Comparison of ENCODE assay signal across 8 cellular contexts in genomic region chr22:36180038-36180880, GRCh38. TPM values are rescaled to one million over a fixed set of nuclear protein-coding genes. Genes with fewer than 3 reads are reported as not detected.
DNase-seq lines count a peak whose midpoint lies in the region; ATAC-seq and TF ChIP-seq lines count a peak whose summit lies in the region.

No MANE protein-coding gene starts in this region.

- intact Hi-C loops in MCF 10A (cut with micrococcal nuclease) = loop anchor here (1.0 kb wide), 1 partner anchor 35 kb away; no protein-coding TSS in a partner anchor

- H3K27ac Mint-ChIP-seq in MCF 10A (ENCODE audit: low read depth, unreplicated experiment) = no peak overlapping the region

- no peaks in the 10 kb centered on the region for H3K9me3 ChIP-seq in MG63
- no peaks in the 10 kb centered on the region for H3K9me3 ChIP-seq in WERI-Rb-1 (ENCODE audit: severe bottlenecking)

- peak; percentile 95 for TF ChIP-seq CTCF in GM06990 (IDR thresholded peaks at IDR 0.05; ENCODE audit: insufficient read depth, low read length, poor library complexity, severe bottlenecking)
- TF ChIP-seq CTCF in WERI-Rb-1 (IDR thresholded peaks at IDR 0.05; ENCODE audit: low read depth, low read length) = peak; percentile 90
- peak; percentile 73 for TF ChIP-seq CTCF in MCF 10A (IDR thresholded peaks at IDR 0.05; ENCODE audit: unreplicated experiment)

- H3K4me3 ChIP-seq in GM06990 (replicated peaks; ENCODE audit: low read depth, low read length) (no peak overlapping the region), MG63 (no peak overlapping the region), WERI-Rb-1 (ENCODE audit: low read depth, low read length) (no peak overlapping the region)

- DNase-seq in GM06990 (ENCODE audit: extremely low read depth, insufficient read length) = no peak
- peak; percentile 59 for DNase-seq in MG63
- peak; percentile 84 for DNase-seq in WERI-Rb-1
- peak; percentile 72 for DNase-seq in MCF 10A (ENCODE audit: unreplicated experiment)
- peak; percentile 63 for DNase-seq in inferior parietal cortex (ENCODE audit: extremely low spot score)
- peak; percentile 91 for DNase-seq in stimulated activated CD4-positive, alpha-beta T cell treated with anti-CD3 and anti-CD28 coated beads, Interleukin-15, amount 100 ng/mL, for 24 hours
- no peak for DNase-seq in DMS79 treated with DMSO at 0.1 percent for 48 hours (lab: John Stamatoyannopoulos, UW)

- H3K4me1 Mint-ChIP-seq in MCF 10A (ENCODE audit: insufficient read depth, unreplicated experiment) = no peaks in the 10 kb centered on the region

- H3K27ac ChIP-seq in WERI-Rb-1 = no peak overlapping the region

- peaks cover 7% of the 10 kb centered on the region for H3K27me3 Mint-ChIP-seq in MCF 10A (ENCODE audit: insufficient read depth, unreplicated experiment)

- no TSS peak for BruUV-seq in MCF 10A (replicated peaks; lab: Mats Ljungman, UMichigan)

- no peak for ATAC-seq in HG02885 (IDR thresholded peaks at IDR 0.05; ENCODE audit: poor library complexity, unreplicated experiment)

- CTCF ChIA-PET in MCF 10A (lab: Yijun Ruan, JAX) = interaction anchor here (0.6 to 2.4 kb wide), 10 partner anchors 11 to 818 kb away, joined by 3 to 9 read pairs (median 5); partner anchors contain the start of gene APOL3

- POLR2A ChIA-PET in MCF 10A (lab: Yijun Ruan, JAX) = no interaction called here

- H3K27me3 ChIP-seq in GM06990 (replicated peaks; ENCODE audit: control insufficient read depth, insufficient read depth, low read length) (no peaks in the 10 kb centered on the region; the same call in none of the 2 replicates), MG63 (no peaks in the 10 kb centered on the region), WERI-Rb-1 (ENCODE audit: insufficient read depth, low read depth, severe bottlenecking) (no peaks in the 10 kb centered on the region)

- no peak overlapping the region for H3K4me3 Mint-ChIP-seq in MCF 10A (ENCODE audit: unreplicated experiment)

- H3K36me3 Mint-ChIP-seq in MCF 10A (ENCODE audit: insufficient read depth, unreplicated experiment) = no peaks in the 10 kb centered on the region

- no peaks in the 10 kb centered on the region for H3K9me3 Mint-ChIP-seq in MCF 10A (ENCODE audit: unreplicated experiment)

- H3K36me3 ChIP-seq in GM06990 (ENCODE audit: control insufficient read depth, insufficient read depth, low read length) (no peaks in the 10 kb centered on the region), MG63 (no peaks in the 10 kb centered on the region), WERI-Rb-1 (no peaks in the 10 kb centered on the region)

RNA-seq across cellular contexts. Expression of gene APOL3, which starts 19.7 kb away (rescaled TPM):
- 11.8 and 17.6 TPM in 2 replicates for total RNA-seq in MG63 (2014; rRNA removed; shearing (Covaris generic); ENCODE audit: low replicate concordance)
- total RNA-seq in MCF 10A (2022) = 0.44 and 1.8 TPM in 2 replicates

RNA-seq across cellular contexts. Expression of gene APOL4, which starts 21.4 kb away (rescaled TPM):
- not detected in 2 replicates for total RNA-seq in MG63 (2014; rRNA removed; shearing (Covaris generic); ENCODE audit: low replicate concordance)
- not detected in 2 replicates for total RNA-seq in MCF 10A (2022)

RNA-seq across cellular contexts. Expression of gene APOL2, which starts 59.1 kb away (rescaled TPM):
- total RNA-seq in MG63 (2014; rRNA removed; shearing (Covaris generic); ENCODE audit: low replicate concordance) = 43.4 and 57.9 TPM in 2 replicates
- 16.0 and 38.7 TPM in 2 replicates for total RNA-seq in MCF 10A (2022)

Comparison
In these comparisons a context has a peak if more than half of its experiments do, and no peak if none do; other contexts are left out.
1. DNase-seq: peak in MG63 (single experiment), WERI-Rb-1 (single experiment), MCF 10A (single experiment), inferior parietal cortex (single experiment) and stimulated activated CD4-positive, alpha-beta T cell treated with anti-CD3 and anti-CD28 coated beads, Interleukin-15, amount 100 ng/mL, for 24 hours (single experiment); none in GM06990 (single experiment) and DMS79 treated with DMSO at 0.1 percent for 48 hours (single experiment).
2. Peak in every context shown above with its lines, with median percentiles within 50 percentile points of each other: CTCF ChIP-seq.